ENCODE assay signal across 41 cellular contexts in the genomic region with DNA sequence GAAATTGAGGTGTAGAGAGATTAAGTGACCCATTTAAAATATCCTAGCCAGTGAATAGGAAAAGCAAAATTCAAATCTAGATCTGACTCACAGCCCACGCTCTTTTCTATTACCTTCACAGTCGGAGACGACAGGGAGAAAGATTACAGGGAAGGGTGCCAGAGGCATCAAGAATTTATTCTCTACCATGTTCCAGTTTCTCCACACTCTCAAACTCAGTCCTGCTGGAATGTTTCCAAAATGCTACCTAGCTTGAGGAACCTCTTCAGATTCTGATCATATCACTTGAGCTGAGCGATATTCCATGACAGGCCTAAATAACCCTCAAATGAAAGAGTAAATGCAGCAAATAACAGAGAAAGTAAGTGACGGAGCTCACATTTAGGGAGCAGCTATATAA.
"Had no signal": no experiment of that assay in that cellular context is flagged by ENCODE, and none has a peak within 500 bp of the region (broad histone marks: within the 10 kb centered on the region; RNA-seq: fewer than 3 reads in every experiment).

No MANE protein-coding gene starts in this region.

- ATAC-seq: activated CD8-positive, alpha-beta memory T cell treated with anti-CD3 and anti-CD28 coated beads, Interleukin-2, amount 10 ng/mL, durations not matched to agents 7 days and 5 days; activated T-cell treated with anti-CD3 and anti-CD28 coated beads, Interleukin-2, amount 50 U/mL, for 72 hours; activated T-helper 17 cell treated with anti-CD3 and anti-CD28 coated beads, Interleukin-2, amount 50 U/mL, for 72 hours; body of pancreas had no signal

- DNase-seq: activated B cell treated with CpG ODN at 0.5 μM for 24 hours; activated CD4-positive, alpha-beta memory T cell treated with anti-CD3 and anti-CD28 coated beads for 36 hours; activated CD4-positive, alpha-beta T cell treated with anti-CD3 and anti-CD28 coated beads for 4 hours; activated CD4-positive, alpha-beta T cell treated with anti-CD3 and anti-CD28 coated beads, Interleukin-2, amount 50 U/mL, for 1 hour; activated CD4-positive, CD25-positive, alpha-beta regulatory T cell treated with anti-CD3 and anti-CD28 coated beads, Interleukin-2, amount 50 U/mL, for 72 hours; activated CD8-positive, alpha-beta memory T cell treated with anti-CD3 and anti-CD28 coated beads for 24 hours; activated CD8-positive, alpha-beta memory T cell treated with anti-CD3 and anti-CD28 coated beads, Interleukin-2, amount 10 ng/mL, durations not matched to agents 7 days and 5 days; activated CD8-positive, alpha-beta memory T cell treated with anti-CD3 and anti-CD28 coated beads, Interleukin-2, amount 50 U/mL, for 48 hours; activated effector memory CD4-positive, alpha-beta T cell treated with anti-CD3 and anti-CD28 coated beads, Interleukin-2, amount 50 U/mL, for 16 hours; activated naive CD4-positive, alpha-beta T cell; activated naive CD4-positive, alpha-beta T cell treated with anti-CD3 and anti-CD28 coated beads, Interleukin-2, amount 50 U/mL, for 16 hours; activated naive CD8-positive, alpha-beta T cell treated with anti-CD3 and anti-CD28 coated beads for 36 hours; activated T-cell treated with anti-CD3 and anti-CD28 coated beads, Interleukin-2, amount 50 U/mL, for 1 hour; activated T-cell treated with anti-CD3 and anti-CD28 coated beads, Interleukin-2, amount 50 U/mL, for 72 hours; amygdala; caudate nucleus; cerebellar nuclear complex; Kasumi-1; KG1; MM.1S; MV-4-11; NCI-H1092; NCI-H1436 treated with DMSO at 0.1 percent for 48 hours; NCI-H1694 treated with DMSO at 0.1 percent for 48 hours; NCI-H2029; NCI-H510A; NCI-H526; NCI-H748 treated with DMSO at 0.1 percent for 48 hours; NK-92 treated with Interleukin-12 subunit alpha and Interleukin-12 subunit beta, amount 100 ng/mL, for 24 hours; Right ventricle myocardium superior; SW 1271; T-helper 1 cell; T-helper 2 cell; T-helper 9 cell had no signal

- H3K27ac ChIP-seq: body of pancreas, PC-9, RWPE1, VCaP had no signal

- H2AFZ ChIP-seq: PC-9 had no signal

- H3K4me2 ChIP-seq: PC-9 had no signal

- H3K27me3 Mint-ChIP-seq: activated B cell treated with CpG ODN at 0.5 μM for 24 hours; activated CD4-positive, alpha-beta memory T cell treated with anti-CD3 and anti-CD28 coated beads for 36 hours; activated CD8-positive, alpha-beta memory T cell treated with anti-CD3 and anti-CD28 coated beads, Interleukin-2, amount 10 ng/mL, durations not matched to agents 7 days and 5 days; activated naive CD8-positive, alpha-beta T cell treated with anti-CD3 and anti-CD28 coated beads for 36 hours; activated T-helper 17 cell treated with anti-CD3 and anti-CD28 coated beads, Interleukin-2, amount 50 U/mL, for 72 hours had no signal

- H3K9me3 Mint-ChIP-seq: activated B cell treated with CpG ODN at 0.5 μM for 24 hours; activated T-helper 17 cell treated with anti-CD3 and anti-CD28 coated beads, Interleukin-2, amount 50 U/mL, for 72 hours had no signal

- H3K27ac Mint-ChIP-seq: activated B cell treated with CpG ODN at 0.5 μM for 24 hours; activated CD4-positive, alpha-beta memory T cell treated with anti-CD3 and anti-CD28 coated beads for 36 hours; activated CD8-positive, alpha-beta memory T cell treated with anti-CD3 and anti-CD28 coated beads, Interleukin-2, amount 10 ng/mL, durations not matched to agents 7 days and 5 days; activated naive CD8-positive, alpha-beta T cell treated with anti-CD3 and anti-CD28 coated beads for 36 hours; activated T-cell treated with anti-CD3 and anti-CD28 coated beads, Interleukin-2, amount 50 U/mL, for 72 hours; activated T-helper 17 cell treated with anti-CD3 and anti-CD28 coated beads, Interleukin-2, amount 50 U/mL, for 72 hours had no signal

- FAIRE-seq: astrocyte, RCC 7860 had no signal

- H3K4me3 Mint-ChIP-seq: activated B cell treated with CpG ODN at 0.5 μM for 24 hours; activated CD4-positive, alpha-beta memory T cell treated with anti-CD3 and anti-CD28 coated beads for 36 hours; activated CD8-positive, alpha-beta memory T cell treated with anti-CD3 and anti-CD28 coated beads, Interleukin-2, amount 10 ng/mL, durations not matched to agents 7 days and 5 days; activated naive CD8-positive, alpha-beta T cell treated with anti-CD3 and anti-CD28 coated beads for 36 hours; activated T-cell treated with anti-CD3 and anti-CD28 coated beads, Interleukin-2, amount 50 U/mL, for 72 hours; activated T-helper 17 cell treated with anti-CD3 and anti-CD28 coated beads, Interleukin-2, amount 50 U/mL, for 72 hours had no signal

- H3K4me3 ChIP-seq: body of pancreas, PC-9 had no signal

- H3K27me3 ChIP-seq: body of pancreas had no signal
